ENCODE assay signal across 26 cellular contexts in genomic region chr14:37563189-37563588, GRCh38. TPM values are rescaled to one million over a fixed set of nuclear protein-coding genes. Genes with fewer than 3 reads are reported as not detected.
"Had no signal": no experiment of that assay in that cellular context is flagged by ENCODE, and none has a peak within 500 bp of the region (broad histone marks: within the 10 kb centered on the region; RNA-seq: fewer than 3 reads in every experiment).

No MANE protein-coding gene starts in this region.

- H3K4me1 ChIP-seq: heart left ventricle, lower lobe of right lung, psoas muscle, suprapubic skin, thyroid gland, uterus had no signal

- H3K4me3 ChIP-seq: coronary artery, heart left ventricle, left ventricle myocardium inferior, lower lobe of right lung, pancreas, psoas muscle, suprapubic skin, thyroid gland, upper lobe of left lung, uterus had no signal

- H3K36me3 Mint-ChIP-seq: memory B cell; naive B cell; stimulated activated effector memory CD8-positive, alpha-beta T cell treated with anti-CD3 and anti-CD28 coated beads, Interleukin-12 subunit alpha, Interleukin-12 subunit beta, amount 100 ng/mL, for 72 hours had no signal

- H3K9me3 Mint-ChIP-seq: memory B cell, nephron had no signal

- H3K27ac Mint-ChIP-seq: memory B cell; naive B cell; nephron; stimulated activated effector memory CD8-positive, alpha-beta T cell treated with anti-CD3 and anti-CD28 coated beads, Interleukin-12 subunit alpha, Interleukin-12 subunit beta, amount 100 ng/mL, for 72 hours had no signal

- H3K4me3 Mint-ChIP-seq: memory B cell; naive B cell; nephron; stimulated activated effector memory CD8-positive, alpha-beta T cell treated with anti-CD3 and anti-CD28 coated beads, Interleukin-12 subunit alpha, Interleukin-12 subunit beta, amount 100 ng/mL, for 72 hours had no signal

- FAIRE-seq: keratinocyte, pancreas had no signal

- H3K9me3 ChIP-seq: heart left ventricle, left ventricle myocardium inferior, lower lobe of right lung, pancreas, psoas muscle, right lobe of liver, suprapubic skin, thyroid gland, upper lobe of left lung, uterus had no signal

- H3K27me3 Mint-ChIP-seq: memory B cell had no signal

- H3K27ac ChIP-seq: coronary artery, heart left ventricle, left ventricle myocardium inferior, lower lobe of right lung, pancreas, psoas muscle, suprapubic skin, thyroid gland, upper lobe of left lung, uterus had no signal

- H3K36me3 ChIP-seq: heart left ventricle, left ventricle myocardium inferior, lower lobe of right lung, pancreas, right lobe of liver, suprapubic skin, thyroid gland, upper lobe of left lung, uterus had no signal

- ATAC-seq: heart left ventricle; lower lobe of right lung; pancreas; psoas muscle; stimulated activated effector memory CD8-positive, alpha-beta T cell treated with anti-CD3 and anti-CD28 coated beads, Interleukin-12 subunit alpha, Interleukin-12 subunit beta, amount 100 ng/mL, for 72 hours; stimulated activated naive CD8-positive, alpha-beta T cell treated with anti-CD3 and anti-CD28 coated beads, Interleukin-15, Interleukin-2, amounts not matched to agents 100 U/mL and 50 U/mL, for 24 hours had no signal

- DNase-seq: effector CD4-positive, alpha-beta T cell; foreskin melanocyte; heart left ventricle; hypothalamus; left ventricle myocardium inferior; lower lobe of right lung; midbrain; naive B cell; occipital lobe; pancreas; psoas muscle; retina; right lobe of liver; stimulated activated CD4-positive, alpha-beta T cell treated with anti-CD3 and anti-CD28 coated beads, Interleukin-4, amount 100 ng/mL, for 1 hour; stimulated activated CD8-positive, alpha-beta memory T cell treated with anti-CD3 and anti-CD28 coated beads, Interleukin-4, amount 100 ng/mL, for 48 hours; stimulated activated naive CD8-positive, alpha-beta T cell treated with anti-CD3 and anti-CD28 coated beads, Interleukin-15, Interleukin-2, amounts not matched to agents 100 U/mL and 50 U/mL, for 24 hours; thyroid gland; upper lobe of left lung; uterus had no signal

- H3K4me1 Mint-ChIP-seq: memory B cell; naive B cell; stimulated activated effector memory CD8-positive, alpha-beta T cell treated with anti-CD3 and anti-CD28 coated beads, Interleukin-12 subunit alpha, Interleukin-12 subunit beta, amount 100 ng/mL, for 72 hours had no signal

- H3K27me3 ChIP-seq: heart left ventricle, pancreas, right lobe of liver, suprapubic skin, thyroid gland, upper lobe of left lung had no signal

RNA-seq across cellular contexts. Expression of gene FOXA1, which starts 31.9 kb away (rescaled TPM):
- total RNA-seq: dermis microvascular lymphatic vessel endothelial cell, heart left ventricle, left ventricle myocardium inferior, occipital lobe, psoas muscle, uterus had no signal
- polyA plus RNA-seq: heart left ventricle had no signal

RNA-seq across cellular contexts. Expression of gene TTC6, which starts 32.2 kb away (rescaled TPM):
- total RNA-seq: heart left ventricle, left ventricle myocardium inferior, psoas muscle had no signal
- polyA plus RNA-seq: heart left ventricle, keratinocyte, psoas muscle had no signal
